Comparison of ENCODE assay signal across 3 cellular contexts in genomic region chr2:59789523-59789922, GRCh38.
TF ChIP-seq lines count a peak whose summit lies in the region.

No MANE protein-coding gene starts in this region.

TF ChIP-seq in HepG2, 621 proteins besides CTCF, POLR2A, EP300 and RAD21 (continued from another document):
- TF ChIP-seq ZBTB43 (CRISPR knock-in tag; conservative IDR thresholded peaks at IDR 0.05) (no peak), HNF1B (CRISPR knock-in tag; IDR thresholded peaks at IDR 0.05) (no peak), ZNF350 (CRISPR knock-in tag; IDR thresholded peaks at IDR 0.05; ENCODE audit: borderline replicate concordance, low read depth) (no peak), HOXA5 (CRISPR knock-in tag; IDR thresholded peaks at IDR 0.05) (no peak), ASH2L (IDR thresholded peaks at IDR 0.05; ENCODE audit: insufficient read length, low read depth, low read length) (no peak), ZNF335 (CRISPR knock-in tag; IDR thresholded peaks at IDR 0.05) (no peak), ZSCAN5A (CRISPR knock-in tag; IDR thresholded peaks at IDR 0.05; ENCODE audit: borderline replicate concordance) (no peak), ATF5 (CRISPR knock-in tag; IDR thresholded peaks at IDR 0.05; ENCODE audit: low read depth) (no peak), ZNF512 (CRISPR knock-in tag; IDR thresholded peaks at IDR 0.05) (no peak), ZFX (CRISPR knock-in tag; IDR thresholded peaks at IDR 0.05; ENCODE audit: low read depth) (no peak)

TF ChIP-seq in WTC11, 78 proteins besides CTCF, POLR2A, EP300 and RAD21:
- TF ChIP-seq ATF6 (CRISPR knock-in tag; IDR thresholded peaks at IDR 0.05), result no peak

TF ChIP-seq in neural cell, 6 proteins besides CTCF, POLR2A, EP300 and RAD21 (continued from another document):
- TF ChIP-seq REST (IDR thresholded peaks at IDR 0.05; ENCODE audit: borderline replicate concordance), result no peak
